In genomic region chr1:200133123-200133522, GRCh38 we compare ENCODE assay signal across 18 cellular contexts.
DNase-seq lines count a peak whose midpoint lies in the region; ATAC-seq, FAIRE-seq and TF ChIP-seq lines count a peak whose summit lies in the region.
"Had no signal": no experiment of that assay in that cellular context is flagged by ENCODE, and none has a peak within 500 bp of the region (broad histone marks: within the 10 kb centered on the region; RNA-seq: fewer than 3 reads in every experiment).

No MANE protein-coding gene starts in this region.

- intact Hi-C loops in HepG2 (cut with micrococcal nuclease; ENCODE audit: unreplicated experiment) = loop anchor here (5.0 to 10.0 kb wide), 2 partner anchors 172 to 451 kb away; no protein-coding TSS in a partner anchor
- intact Hi-C loops in tibial artery (cut with DNase I; ENCODE audit: low total_unique reads) = no loop called here

- H4K8ac ChIP-seq in trophoblast cell (ENCODE audit: low read depth, low read length) = no peak overlapping the region

- no peak overlapping the region for H2BK12ac ChIP-seq in trophoblast cell (ENCODE audit: low read length)

- no peaks in the 10 kb centered on the region for H4K20me1 ChIP-seq in HepG2 (ENCODE audit: insufficient read depth, low read length)

- CTCF ChIA-PET in HepG2 (lab: Yijun Ruan, JAX; ENCODE audit: low intra/inter-chr PET ratio, low total read pairs) = no interaction called here

- no peak overlapping the region for H2AK5ac ChIP-seq in trophoblast cell (ENCODE audit: low read length)

- in situ Hi-C loops in HepG2 (cut with HindIII; ENCODE audit: extremely low pct_ligation_motif_present, low pct_unique_long_range_greater_than_20kb) = loop anchor here (10.0 kb wide), 1 partner anchor 382 kb away; no protein-coding TSS in a partner anchor

- no TSS peak for BruUV-seq in HepG2 (replicated peaks; lab: Mats Ljungman, UMichigan)

- H3K9me3 ChIP-seq in liver (ENCODE audit: control insufficient read depth in 4 of 4, low read length in 3 of 4) (no peaks in the 10 kb centered on the region), HepG2 (ENCODE audit: low read length) (no peaks in the 10 kb centered on the region), trophoblast cell (ENCODE audit: insufficient read depth, low read depth, low read length) (no peaks in the 10 kb centered on the region), tibial artery (no peaks in the 10 kb centered on the region)

- no peak overlapping the region for H4K12ac ChIP-seq in trophoblast cell (ENCODE audit: low read depth, low read length)

- H4K91ac ChIP-seq in trophoblast cell (ENCODE audit: low read depth, low read length) = no peak overlapping the region

- no peak overlapping the region for H3K18ac ChIP-seq in trophoblast cell (ENCODE audit: low read length)

- no peak overlapping the region for H3K4ac ChIP-seq in trophoblast cell (ENCODE audit: low read depth, low read length)

- H3K36me3 ChIP-seq in liver (ENCODE audit: control insufficient read depth in 4 of 4, insufficient read depth in 3 of 4, low read depth in 1 of 4, low read length in 3 of 4) = peaks cover 0 to 2% (median 0%) of the 10 kb centered on the region in 4 donors
- H3K36me3 ChIP-seq in HepG2 (replicated peaks in 1 of 2; ENCODE audit: control insufficient read depth in 1 of 2, insufficient read depth in 2 of 2, low read length in 2 of 2) = no peaks in the 10 kb centered on the region
- no peaks in the 10 kb centered on the region for H3K36me3 ChIP-seq in trophoblast cell (ENCODE audit: control insufficient read depth in 1 of 2, insufficient read depth in 2 of 2, low read length in 2 of 2)
- no peaks in the 10 kb centered on the region for H3K36me3 ChIP-seq in tibial artery

- FAIRE-seq in HepG2 (lab: Jason Lieb, UNC) = no peak
- FAIRE-seq: G401.6, GM12891, GM18507 had no signal

- H2AFZ ChIP-seq in HepG2 (ENCODE audit: low read length) (no peak overlapping the region), trophoblast cell (ENCODE audit: insufficient read depth, low read length, poor library complexity) (no peak overlapping the region)
- H2AFZ ChIP-seq: GM23338 had no signal

- no peak overlapping the region for H3K4me2 ChIP-seq in HepG2 (ENCODE audit: low read depth, low read length)
- no peak overlapping the region for H3K4me2 ChIP-seq in trophoblast cell (ENCODE audit: low read length)
- H3K4me2 ChIP-seq: GM23338 had no signal

- H3K4me3 ChIP-seq in liver (ENCODE audit: low read depth in 1 of 3, low read length in 3 of 3) (no peak overlapping the region), HepG2 (replicated peaks in 1 of 3; ENCODE audit: insufficient read depth in 1 of 3, low read depth in 2 of 3, low read length in 3 of 3) (no peak overlapping the region), trophoblast cell (ENCODE audit: low read depth, low read length) (no peak overlapping the region), tibial artery (no peak overlapping the region)
- H3K4me3 ChIP-seq: GM23338 had no signal

- H3K27ac ChIP-seq in liver (ENCODE audit: low read depth in 1 of 2, low read length in 2 of 2) (no peak overlapping the region), HepG2 (ENCODE audit: extremely low read length, insufficient read depth, low read length) (no peak overlapping the region), VCaP (peak overlapping the region; percentile 83), trophoblast cell (ENCODE audit: low read depth, low read length) (no peak overlapping the region), tibial artery (no peak overlapping the region)

- H3K4me1 ChIP-seq in liver (ENCODE audit: control insufficient read depth in 4 of 4, insufficient read depth in 4 of 4, low read length in 3 of 4) (peaks cover 17 to 38% (median 27%) of the 10 kb centered on the region in 4 donors), HepG2 (ENCODE audit: insufficient read depth, low read length) (peaks cover 14% of the 10 kb centered on the region), trophoblast cell (ENCODE audit: control insufficient read depth in 1 of 2, insufficient read depth in 2 of 2, low read length in 2 of 2) (no peaks in the 10 kb centered on the region), tibial artery (no peaks in the 10 kb centered on the region)

- TF ChIP-seq POLR2A in HepG2 (IDR thresholded peaks at IDR 0.05; ENCODE audit: insufficient read depth in 1 of 2, low read depth in 2 of 2, low read length in 2 of 2) = no peak

- H3K79me2 ChIP-seq in HepG2 (ENCODE audit: insufficient read depth, low read length) = no peaks in the 10 kb centered on the region
- no peaks in the 10 kb centered on the region for H3K79me2 ChIP-seq in trophoblast cell (ENCODE audit: control insufficient read depth, insufficient read depth, low read length, poor library complexity)

- ATAC-seq in HepG2 (no peak), HG03045 (IDR thresholded peaks at IDR 0.05; ENCODE audit: unreplicated experiment) (no peak)
- ATAC-seq: GM23338, HCT116 had no signal

- no peak overlapping the region for H3K23ac ChIP-seq in trophoblast cell (ENCODE audit: low read length)

- 89% methylated on average over 2 of the region's 2 CpGs for WGBS in liver
- WGBS in HepG2 (ENCODE audit: low lambda C conversion rate) = 55% methylated on average over 2 of the region's 2 CpGs
- WGBS in trophoblast cell (ENCODE audit: extremely low coverage, insufficient coverage, insufficient read length) = no CpG with 5 or more reads among the region's 2 CpGs

- TF ChIP-seq EP300 in HepG2 (IDR thresholded peaks at IDR 0.05; ENCODE audit: low read depth in 2 of 2, low read length in 2 of 2) (no peak), HepG2 (CRISPR knock-in tag; IDR thresholded peaks at IDR 0.05; ENCODE audit: borderline replicate concordance) (no peak)

- no peak overlapping the region for H3K9ac ChIP-seq in liver (ENCODE audit: low read depth in 1 of 2, low read length in 2 of 2)
- H3K9ac ChIP-seq in HepG2 (ENCODE audit: insufficient read depth, low read depth, low read length) = no peak overlapping the region
- H3K9ac ChIP-seq in trophoblast cell (ENCODE audit: low read length) = peak overlapping the region; percentile 3

- H3K27me3 ChIP-seq in liver (ENCODE audit: control insufficient read depth in 4 of 4, insufficient read depth in 4 of 4, low read length in 3 of 4) (no peaks in the 10 kb centered on the region), HepG2 (ENCODE audit: control insufficient read depth in 1 of 2, insufficient read depth in 2 of 2, low read length in 2 of 2) (no peaks in the 10 kb centered on the region; a peak in 1 of 5 replicates), trophoblast cell (ENCODE audit: insufficient read depth, low read length) (no peaks in the 10 kb centered on the region), tibial artery (no peaks in the 10 kb centered on the region)

- DNase-seq in HepG2 (ENCODE audit: low spot score) = no peak
- DNase-seq in trophoblast cell = no peak
- DNase-seq in tibial artery = no peak
- DNase-seq: 8988T; C1 segment of cervical spinal cord; CD4-positive, alpha-beta memory T cell; COR-L47; DMS153; DND-41; H9 had no signal

- POLR2A ChIA-PET in HepG2 (lab: Yijun Ruan, JAX) = no interaction called here

- TF ChIP-seq CTCF in liver (IDR thresholded peaks at IDR 0.05; ENCODE audit: low read depth, low read length, missing input control) = no peak
- TF ChIP-seq CTCF in HepG2 (CRISPR knock-in tag; IDR thresholded peaks at IDR 0.05) = no peak
- no peak for TF ChIP-seq CTCF in VCaP (conservative IDR thresholded peaks at IDR 0.05)
- no peak for TF ChIP-seq CTCF in tibial artery (IDR thresholded peaks at IDR 0.05)

- H3K79me1 ChIP-seq in trophoblast cell (ENCODE audit: low read length) = no peaks in the 10 kb centered on the region

- H3K14ac ChIP-seq in trophoblast cell (ENCODE audit: low read length) = no peak overlapping the region

- TF ChIP-seq RAD21 in liver (IDR thresholded peaks at IDR 0.05) = no peak
- no peak for TF ChIP-seq RAD21 in HepG2 (CRISPR knock-in tag; IDR thresholded peaks at IDR 0.05)

- H2BK120ac ChIP-seq in trophoblast cell (ENCODE audit: insufficient read depth, low read length, poor library complexity) = no peak overlapping the region

- H2BK5ac ChIP-seq in trophoblast cell (ENCODE audit: low read depth, low read length, poor library complexity) = no peak overlapping the region

TF ChIP-seq in liver, 16 proteins besides CTCF, POLR2A, EP300 and RAD21:
- TF ChIP-seq YY1 (IDR thresholded peaks at IDR 0.05) (peak; percentile 19), EGR1 (IDR thresholded peaks at IDR 0.05; ENCODE audit: low read depth in 2 of 2) (no peak), RXRA (IDR thresholded peaks at IDR 0.05) (peak; percentile 27 to 40), HNF4A (conservative IDR thresholded peaks at IDR 0.05) (peak; percentile 53 to 82), HNF4G (IDR thresholded peaks at IDR 0.05) (peak; percentile 6)

TF ChIP-seq in HepG2, 621 proteins besides CTCF, POLR2A, EP300 and RAD21 (continues in another document):
- TF ChIP-seq SRSF1 (optimal IDR thresholded peaks at IDR 0.05; ENCODE audit: low read depth, low read length) (no peak), ARNTL (CRISPR knock-in tag; IDR thresholded peaks at IDR 0.05) (no peak), ZNF570 (CRISPR knock-in tag; IDR thresholded peaks at IDR 0.05; ENCODE audit: borderline replicate concordance) (no peak), SRF (IDR thresholded peaks at IDR 0.05; ENCODE audit: low read depth, low read length) (no peak), RAD51 (IDR thresholded peaks at IDR 0.05; ENCODE audit: borderline replicate concordance) (no peak), CSRNP1 (CRISPR knock-in tag; IDR thresholded peaks at IDR 0.05) (no peak), ATF5 (CRISPR knock-in tag; IDR thresholded peaks at IDR 0.05; ENCODE audit: low read depth) (no peak), TBP (CRISPR knock-in tag; IDR thresholded peaks at IDR 0.05) (no peak), RBFOX2 (IDR thresholded peaks at IDR 0.05; ENCODE audit: low read depth, low read length) (no peak)
